ENCODE assay signal across 8 cellular contexts in the genomic region with DNA sequence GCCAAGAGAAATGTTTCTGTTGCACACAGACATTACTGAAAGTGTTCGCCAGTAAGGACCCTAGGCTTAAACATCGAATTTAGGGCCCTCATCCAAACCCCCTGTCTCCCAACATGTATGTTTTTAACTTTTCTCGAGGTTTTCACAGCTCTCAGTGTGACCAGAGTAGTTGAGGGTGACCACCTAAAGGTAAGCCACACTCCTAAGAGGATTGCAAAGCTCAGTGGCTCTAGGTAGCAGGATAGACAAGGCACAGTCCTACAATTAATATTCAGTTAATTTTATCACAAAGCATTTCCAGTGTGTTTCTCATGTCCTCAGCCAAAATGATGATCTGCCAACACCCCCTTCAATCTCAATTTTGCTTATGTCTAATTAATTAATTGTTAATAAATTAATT. TPM values are rescaled to one million over a fixed set of nuclear protein-coding genes. Genes with fewer than 3 reads are reported as not detected.
DNase-seq lines count a peak whose midpoint lies in the region; ATAC-seq lines count a peak whose summit lies in the region.

No MANE protein-coding gene starts in this region.

- peak; percentile 17 for DNase-seq in NOMO-1 treated with DMSO at 0.1 percent for 48 hours (lab: John Stamatoyannopoulos, UW; ENCODE audit: unreplicated experiment)
- no peak for DNase-seq in NOMO-1 treated with dmso at 0.1 percent for 144 hours (lab: John Stamatoyannopoulos, UW; ENCODE audit: unreplicated experiment)
- DNase-seq in activated naive CD4-positive, alpha-beta T cell treated with anti-CD3 and anti-CD28 coated beads, Interleukin-2, amount 50 U/mL, for 72 hours (ENCODE audit: low spot score in 2 of 2) = no peak
- DNase-seq in NCI-H2171 treated with DMSO at 0.1 percent for 48 hours (lab: John Stamatoyannopoulos, UW) = no peak

- peaks cover 9% of the 10 kb centered on the region; the same call in 1 of the 2 replicates for H3K27me3 ChIP-seq in iPS-20b (ENCODE audit: insufficient read depth, low read length)

- H3K4me3 ChIP-seq in iPS-20b (ENCODE audit: low read length) = peak overlapping the region; percentile 100

- no peak overlapping the region for H3K27ac ChIP-seq in iPS-20b (ENCODE audit: low read length)
- peak overlapping the region; percentile 92 for H3K27ac ChIP-seq in temporal lobe (ENCODE audit: low read depth, low read length)

- peaks cover 5% of the 10 kb centered on the region; the same call in 1 of the 2 replicates for H3K4me1 ChIP-seq in iPS-20b (ENCODE audit: insufficient read depth, low read length)

- no peak for ATAC-seq in activated naive CD4-positive, alpha-beta T cell treated with anti-CD3 and anti-CD28 coated beads, Interleukin-2, amount 50 U/mL, for 72 hours
- no peak for ATAC-seq in activated CD4-positive, CD25-positive, alpha-beta regulatory T cell treated with anti-CD3 and anti-CD28 coated beads, Interleukin-2, amount 50 U/mL, for 24 hours
- ATAC-seq in HG02642 (IDR thresholded peaks at IDR 0.05; ENCODE audit: poor library complexity, unreplicated experiment) = no peak

- peak overlapping the region; percentile 89 to 91 for H3K27ac Mint-ChIP-seq in activated naive CD4-positive, alpha-beta T cell treated with anti-CD3 and anti-CD28 coated beads, Interleukin-2, amount 50 U/mL, for 72 hours

- no peaks in the 10 kb centered on the region for H3K9me3 Mint-ChIP-seq in activated naive CD4-positive, alpha-beta T cell treated with anti-CD3 and anti-CD28 coated beads, Interleukin-2, amount 50 U/mL, for 72 hours

- H3K36me3 Mint-ChIP-seq in activated naive CD4-positive, alpha-beta T cell treated with anti-CD3 and anti-CD28 coated beads, Interleukin-2, amount 50 U/mL, for 72 hours = peaks cover 0 to 14% of the 10 kb centered on the region in 2 donors

- H3K9me3 ChIP-seq in iPS-20b (ENCODE audit: insufficient read depth, low read depth, low read length) = no peaks in the 10 kb centered on the region

- H3K36me3 ChIP-seq in iPS-20b (ENCODE audit: insufficient read depth, low read depth, low read length) = no peaks in the 10 kb centered on the region

- peak overlapping the region; percentile 89; the same call in 1 of the 2 replicates for H3K9ac ChIP-seq in iPS-20b (ENCODE audit: low read depth, low read length)

RNA-seq across cellular contexts. Expression of a gene that starts 0.7 kb away (rescaled TPM):
- 1 to 10 TPM; 3.7 to 9.1 TPM for total RNA-seq in activated naive CD4-positive, alpha-beta T cell treated with anti-CD3 and anti-CD28 coated beads, Interleukin-2, amount 50 U/mL, for 72 hours
- 1.5 TPM for total RNA-seq in temporal lobe

RNA-seq across cellular contexts. Expression of a gene that starts 43.7 kb away (rescaled TPM):
- under 1 TPM; 0.34 to 0.49 TPM for total RNA-seq in activated naive CD4-positive, alpha-beta T cell treated with anti-CD3 and anti-CD28 coated beads, Interleukin-2, amount 50 U/mL, for 72 hours
- total RNA-seq in temporal lobe = 9.1 TPM
